In the genomic region with DNA sequence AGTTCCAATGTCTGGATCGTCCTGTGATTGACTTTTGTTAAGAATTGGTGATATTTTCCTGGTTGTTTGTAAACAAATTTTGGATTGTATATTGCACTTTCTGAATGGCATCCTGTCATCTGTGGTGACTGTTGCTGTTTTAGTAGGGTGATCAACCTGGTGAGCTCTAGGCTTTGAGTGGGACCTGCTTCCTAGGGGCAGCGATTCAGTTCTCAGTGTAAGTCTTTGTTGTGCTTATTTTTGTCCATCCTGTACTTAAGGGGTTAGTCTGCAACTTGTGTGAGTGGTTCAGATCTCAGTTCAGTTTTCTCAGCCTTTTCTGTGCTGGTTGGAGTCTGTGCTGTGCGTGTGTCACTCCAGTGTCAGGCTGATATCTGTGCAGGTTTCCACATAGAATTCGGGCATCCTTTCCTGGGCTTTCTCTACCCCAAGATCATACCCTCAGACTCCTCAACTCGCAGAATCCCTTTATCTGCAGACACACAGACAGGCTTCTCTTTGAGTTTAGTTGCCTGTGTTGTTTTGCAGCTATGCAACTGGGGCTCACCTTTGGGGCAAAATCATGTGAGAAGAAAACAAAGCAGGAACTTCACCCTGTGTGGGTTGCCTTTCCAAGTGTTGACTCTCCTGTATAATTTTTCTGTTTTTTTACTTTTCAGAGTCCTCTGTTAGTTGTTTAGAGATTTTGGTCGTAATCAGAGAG, we compare ENCODE assay signal across 13 cellular contexts.
DNase-seq lines count a peak whose midpoint lies in the region; ATAC-seq and TF ChIP-seq lines count a peak whose summit lies in the region.
"Had no signal": no experiment of that assay in that cellular context is flagged by ENCODE, and none has a peak within 500 bp of the region (broad histone marks: within the 10 kb centered on the region; RNA-seq: fewer than 3 reads in every experiment).

No MANE protein-coding gene starts in this region.

- DNase-seq in iPS DF 19.7 (ENCODE audit: low read depth, low spot score), result peak; percentile 80
- DNase-seq in neural progenitor cell (ENCODE audit: low spot score), result no peak
- DNase-seq in cortex of kidney (lab: John Stamatoyannopoulos, UW), result no peak
- DNase-seq: ACHN; AML-193; NCI-H187 treated with DMSO at 0.1 percent for 48 hours; NCI-H446; NK-92 treated with Interleukin-12 subunit alpha and Interleukin-12 subunit beta, amount 100 ng/mL, for 24 hours had no signal

- peaks cover 2% of the 10 kb centered on the region for H3K4me1 Mint-ChIP-seq in neural progenitor cell

- ATAC-seq in HG03521 (IDR thresholded peaks at IDR 0.05; ENCODE audit: unreplicated experiment), result no peak
- ATAC-seq in GM21390 (IDR thresholded peaks at IDR 0.05; ENCODE audit: unreplicated experiment), result no peak

- H3K36me3 Mint-ChIP-seq in neural progenitor cell, result peaks cover 7% of the 10 kb centered on the region

- H3K9ac ChIP-seq in ES-I3 (ENCODE audit: low read depth, low read length), result peak overlapping the region; percentile 9; the same call in 1 of the 2 replicates
- peak overlapping the region; percentile 12; the same call in 1 of the 2 replicates for H3K9ac ChIP-seq in OCI-LY1 (ENCODE audit: low read length)
- H3K9ac ChIP-seq in neural progenitor cell, result no peak overlapping the region

- H2AFZ ChIP-seq in OCI-LY1 (ENCODE audit: low read length) (no peak overlapping the region), neural progenitor cell (replicated peaks) (peak overlapping the region; percentile 2)

- H3F3A ChIP-seq in OCI-LY1 (ENCODE audit: insufficient read depth, low read length), result no peaks in the 10 kb centered on the region
- no peaks in the 10 kb centered on the region for H3F3A ChIP-seq in neural progenitor cell (ENCODE audit: low read depth)

- H3K4me3 ChIP-seq in OCI-LY1 (ENCODE audit: low read depth, low read length, poor library complexity, severe bottlenecking), result no peak overlapping the region
- H3K4me3 ChIP-seq in neural progenitor cell, result no peak overlapping the region

- H3K9me3 ChIP-seq in ES-I3 (ENCODE audit: control insufficient read depth, insufficient read depth, low read length) (no peaks in the 10 kb centered on the region), OCI-LY1 (ENCODE audit: low read length) (no peaks in the 10 kb centered on the region), neural progenitor cell (ENCODE audit: low read depth) (no peaks in the 10 kb centered on the region)

- H3K4me2 ChIP-seq in OCI-LY1 (ENCODE audit: low read length), result peak overlapping the region; percentile 30; the same call in 1 of the 2 replicates
- peak overlapping the region; percentile 6 for H3K4me2 ChIP-seq in neural progenitor cell

- H3K36me3 ChIP-seq in ES-I3 (ENCODE audit: insufficient read depth, low read length) (no peaks in the 10 kb centered on the region), OCI-LY1 (ENCODE audit: insufficient read depth, low read length) (no peaks in the 10 kb centered on the region), neural progenitor cell (no peaks in the 10 kb centered on the region)

- no peaks in the 10 kb centered on the region for H3K9me2 ChIP-seq in OCI-LY1 (ENCODE audit: low read depth, low read length)

- no peaks in the 10 kb centered on the region for H3K27me3 ChIP-seq in OCI-LY1 (ENCODE audit: insufficient read depth, low read length)
- no peaks in the 10 kb centered on the region for H3K27me3 ChIP-seq in neural progenitor cell

- H3K4me1 ChIP-seq in ES-I3 (ENCODE audit: insufficient read depth, low read length), result peaks cover 14% of the 10 kb centered on the region
- H3K4me1 ChIP-seq in OCI-LY1 (ENCODE audit: insufficient read depth, low read length, severe bottlenecking), result peaks cover 49% of the 10 kb centered on the region
- H3K4me1 ChIP-seq in neural progenitor cell, result peaks cover 11% of the 10 kb centered on the region

- H4K20me1 ChIP-seq in OCI-LY1 (ENCODE audit: insufficient read depth, low read length) (no peaks in the 10 kb centered on the region), neural progenitor cell (ENCODE audit: low read depth) (no peaks in the 10 kb centered on the region)

- H3K79me2 ChIP-seq in OCI-LY1 (ENCODE audit: insufficient read depth, low read length) (no peaks in the 10 kb centered on the region), neural progenitor cell (ENCODE audit: low read depth) (no peaks in the 10 kb centered on the region)

- TF ChIP-seq CTCF in OCI-LY1 (IDR thresholded peaks at IDR 0.05; ENCODE audit: low read length) (no peak), neural progenitor cell (IDR thresholded peaks at IDR 0.05) (no peak)

- H3K27ac Mint-ChIP-seq in neural progenitor cell, result no peak overlapping the region

- H3K27me3 Mint-ChIP-seq in neural progenitor cell (ENCODE audit: insufficient read depth, low read depth), result no peaks in the 10 kb centered on the region

- H3K27ac ChIP-seq in OCI-LY1 (ENCODE audit: low read depth, low read length, poor library complexity, severe bottlenecking) (peak overlapping the region; percentile 67), neural progenitor cell (no peak overlapping the region)
- H3K27ac ChIP-seq: RWPE1 had no signal

- H3K9me3 Mint-ChIP-seq in neural progenitor cell, result no peaks in the 10 kb centered on the region

- H3K4me3 Mint-ChIP-seq in neural progenitor cell, result no peak overlapping the region
